In the genomic region with DNA sequence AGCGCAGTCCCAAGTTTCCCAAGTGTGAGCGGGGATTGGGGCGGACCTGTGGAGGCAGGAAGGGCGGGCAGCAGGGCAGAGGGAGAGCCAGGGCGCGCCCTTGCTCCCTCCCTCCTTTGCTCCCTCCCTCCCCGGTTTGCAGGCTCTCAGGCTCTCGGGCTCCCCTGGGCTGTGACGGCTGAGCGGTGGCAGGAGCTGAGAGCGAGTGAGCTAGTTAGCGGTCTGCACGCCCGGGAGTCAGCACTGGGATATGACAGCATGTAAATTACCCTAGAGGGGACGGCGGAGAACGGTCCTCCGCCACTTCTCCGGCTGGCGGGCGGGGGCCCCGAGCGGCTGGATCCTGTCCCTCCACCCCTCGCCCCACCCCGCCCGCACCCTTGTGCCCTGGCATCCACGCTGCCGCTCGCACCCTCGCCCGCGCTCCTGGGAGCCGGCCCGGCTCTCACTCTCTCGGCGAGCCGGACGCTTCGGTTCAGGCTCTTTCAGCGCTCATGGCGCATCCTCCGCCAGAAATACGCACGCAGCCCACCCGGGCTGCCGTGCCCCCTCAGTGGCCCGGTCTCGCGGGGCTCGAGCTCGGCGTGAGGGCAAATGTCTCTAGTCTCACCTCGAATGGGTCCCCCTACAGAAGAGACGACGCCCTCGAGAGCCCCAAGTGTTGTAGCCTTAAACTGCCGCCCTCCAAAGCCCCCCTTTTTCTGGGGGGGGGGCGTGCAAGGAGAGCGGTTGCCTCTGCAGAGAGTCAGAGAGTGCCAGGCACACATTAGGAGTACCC, we compare ENCODE assay signal across 8 cellular contexts. TPM values are rescaled to one million over a fixed set of nuclear protein-coding genes. Genes with fewer than 3 reads are reported as not detected.
DNase-seq lines count a peak whose midpoint lies in the region; ATAC-seq and TF ChIP-seq lines count a peak whose summit lies in the region.

A gene (minus strand): TSS at position 54 of the 778 bp plus-strand sequence. CDS start 368 bp downstream, outside the sequence.

- peak; percentile 82 for ATAC-seq in GM18861 (IDR thresholded peaks at IDR 0.05; ENCODE audit: unreplicated experiment)
- peak; percentile 71 for ATAC-seq in HG03095 (IDR thresholded peaks at IDR 0.05; ENCODE audit: unreplicated experiment)
- peak; percentile 78 to 83 for ATAC-seq in activated CD4-positive, CD25-positive, alpha-beta regulatory T cell treated with anti-CD3 and anti-CD28 coated beads, Interleukin-2, amount 50 U/mL, for 24 hours

- DNase-seq in A673 (ENCODE audit: low spot score) (peak; percentile 64), NCI-H2196 (lab: John Stamatoyannopoulos, UW; ENCODE audit: unreplicated experiment) (peak; percentile 36), cerebellar cortex (ENCODE audit: low spot score) (peak; percentile 69), islet precursor cell (peak; percentile 91), spleen (peak; percentile 87)

- H3K36me3 ChIP-seq in A673 (ENCODE audit: insufficient read depth, low read length, poor library complexity, severe bottlenecking) (no peaks in the 10 kb centered on the region), spleen (no peaks in the 10 kb centered on the region)

- H3K27ac ChIP-seq in A673 (ENCODE audit: low read depth, low read length, poor library complexity, severe bottlenecking) (no peak within 1 kb of the TSS), spleen (peak within 1 kb of the TSS in 6 of 8 donors; percentile 26 to 82 (median 74))

- 0 to 37% (median 1%) methylated on average over 6 to 59 of the region's 59 CpGs for WGBS in spleen, 5 donors

- H3K9me3 ChIP-seq in A673 (ENCODE audit: low read depth, low read length, poor library complexity, severe bottlenecking) (no peaks in the 10 kb centered on the region), spleen (no peaks in the 10 kb centered on the region)

- CTCF ChIA-PET in A673 (lab: Charles Lee), result interaction anchor here (0.6 to 1.8 kb wide), 2 partner anchors 115 to 724 kb away, joined by 3 to 20 read pairs; no protein-coding TSS in a partner anchor

- intact Hi-C loops in A673 (cut with micrococcal nuclease; ENCODE audit: unreplicated experiment), result loop anchor here (2.0 to 10.0 kb wide), 5 partner anchors 59 to 881 kb away; no protein-coding TSS in a partner anchor
- intact Hi-C loops in spleen (cut with DNase I; ENCODE audit: low total_unique reads), result loop anchor here (5.0 kb wide), 1 partner anchor 119 kb away; no protein-coding TSS in a partner anchor

- H3K4me3 ChIP-seq in A673 (ENCODE audit: low read depth, low read length, poor library complexity, severe bottlenecking), result peak within 1 kb of the TSS; percentile 41
- H3K4me3 ChIP-seq in spleen, result peak within 1 kb of the TSS; percentile 33 to 72 (median 44)

- POLR2A ChIA-PET in A673 (lab: Charles Lee; ENCODE audit: low non-redundant PET), result no interaction called here

- BruUV-seq in A673 (replicated peaks; lab: Mats Ljungman, UMichigan), result no TSS peak

- no peaks in the 10 kb centered on the region for H3K27me3 ChIP-seq in A673 (replicated peaks; ENCODE audit: insufficient read depth, low read depth, low read length, poor library complexity)
- peaks cover 0 to 32% (median 17%) of the 10 kb centered on the region in 7 donors for H3K27me3 ChIP-seq in spleen (replicated peaks in 1 of 7)

- H3K4me1 ChIP-seq in A673 (ENCODE audit: insufficient read depth, low read length, poor library complexity, severe bottlenecking), result peaks cover 5% of the 10 kb centered on the region
- H3K4me1 ChIP-seq in spleen, result peaks cover 0 to 30% (median 9%) of the 10 kb centered on the region in 6 donors

- TF ChIP-seq POLR2A in spleen (IDR thresholded peaks at IDR 0.05), result no peak

- 0 out of 2 replicates have a peak, but pooled peaks have one; percentile 16 for TF ChIP-seq CTCF in A673 (conservative IDR thresholded peaks at IDR 0.05; ENCODE audit: low read depth, low read length)
- peak in 1 of 11 experiments; percentile 5 for TF ChIP-seq CTCF in spleen (IDR thresholded peaks at IDR 0.05 in 8 of 11, conservative IDR thresholded peaks at IDR 0.05 in 3 of 11)

RNA-seq across cellular contexts. Expression of the gene that starts here (rescaled TPM):
- 10.6 and 11.1 TPM in 2 replicates for total RNA-seq in A673 (2021)
- total RNA-seq in spleen, result 100 to 1,000 TPM in 6 of 7 donors, 10 to 100 TPM in 1; 91.7 to 579 (median 316) TPM
- polyA plus RNA-seq in spleen, result 100 to 1,000 TPM; 125 to 372 (median 195) TPM

Comparison
In these comparisons a context has a peak if more than half of its experiments do, and no peak if none do; other contexts are left out.
1. DNase-seq: peak in every context shown above with its lines; median percentile 91 in islet precursor cell; 87 in spleen; 69 in cerebellar cortex; 64 in A673; 36 in NCI-H2196.